Comparison of ENCODE assay signal across 8 cellular contexts in the genomic region with DNA sequence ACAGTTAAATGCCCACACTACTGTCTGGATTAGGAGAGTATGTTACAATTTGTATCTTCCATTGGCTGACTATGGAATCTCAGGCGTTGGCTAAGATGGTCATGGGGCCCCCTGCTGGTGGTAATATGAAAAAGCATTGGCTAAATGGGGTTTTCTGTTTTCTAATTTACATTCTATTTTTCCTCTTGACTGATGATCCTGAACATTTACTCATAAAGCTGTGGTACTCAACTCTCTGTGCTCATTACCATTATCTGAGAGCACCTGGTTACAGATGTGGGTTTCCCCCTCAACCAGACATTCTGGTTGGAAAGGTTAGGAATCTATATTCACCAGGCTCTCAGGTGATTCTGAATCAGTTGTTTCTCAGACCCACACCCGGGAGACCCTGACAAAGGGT.
A peak's percentile ranks its signal among the peaks of the same experiment; 100 is the strongest.
DNase-seq lines count a peak whose midpoint lies in the region; ATAC-seq and TF ChIP-seq lines count a peak whose summit lies in the region.

No MANE protein-coding gene starts in this region.

- no peaks in the 10 kb centered on the region for H3K79me2 ChIP-seq in neural progenitor cell (ENCODE audit: low read depth)

- H3K27ac ChIP-seq in neural progenitor cell: no peak overlapping the region

- no peaks in the 10 kb centered on the region for H3K4me1 Mint-ChIP-seq in neural progenitor cell

- H3K27me3 Mint-ChIP-seq in neural progenitor cell (ENCODE audit: insufficient read depth, low read depth): peaks cover 15% of the 10 kb centered on the region

- H3K4me1 ChIP-seq in neural progenitor cell: no peaks in the 10 kb centered on the region

- no peak overlapping the region for H3K4me2 ChIP-seq in neural progenitor cell

- H3K4me3 ChIP-seq in neural progenitor cell: no peak overlapping the region

- H3K4me3 Mint-ChIP-seq in neural progenitor cell: no peak overlapping the region

- H3K9me3 Mint-ChIP-seq in neural progenitor cell: no peaks in the 10 kb centered on the region

- ATAC-seq in HG02981 (IDR thresholded peaks at IDR 0.05; ENCODE audit: unreplicated experiment): no peak
- no peak for ATAC-seq in HG03571 (IDR thresholded peaks at IDR 0.05; ENCODE audit: unreplicated experiment)

- H3K27me3 ChIP-seq in neural progenitor cell: no peaks in the 10 kb centered on the region

- H2AFZ ChIP-seq in neural progenitor cell (replicated peaks): no peak overlapping the region

- peak; percentile 52 for TF ChIP-seq CTCF in GM13976 (IDR thresholded peaks at IDR 0.05; ENCODE audit: borderline replicate concordance, control extremely low read depth, extremely low read depth, insufficient read depth, missing control alignments)
- peak; percentile 86 for TF ChIP-seq CTCF in neural progenitor cell (IDR thresholded peaks at IDR 0.05)

- no peak overlapping the region for H3K27ac Mint-ChIP-seq in neural progenitor cell

- no peaks in the 10 kb centered on the region for H3K36me3 Mint-ChIP-seq in neural progenitor cell

- peaks cover 3% of the 10 kb centered on the region for H4K20me1 ChIP-seq in neural progenitor cell (ENCODE audit: low read depth)

- H3K36me3 ChIP-seq in neural progenitor cell: no peaks in the 10 kb centered on the region

- peak; percentile 5 for DNase-seq in COLO668 (lab: John Stamatoyannopoulos, UW; ENCODE audit: unreplicated experiment)
- peak; percentile 68 for DNase-seq in GM13976 (ENCODE audit: low spot score)
- DNase-seq in NCI-H82 (lab: John Stamatoyannopoulos, UW): peak; percentile 73
- peak; percentile 48 for DNase-seq in dermis blood vessel endothelial cell
- DNase-seq in neural progenitor cell (ENCODE audit: low spot score): peak; percentile 70
- no peak for DNase-seq in activated gamma-delta T cell (lab: John Stamatoyannopoulos, UW)

- H3K9ac ChIP-seq in neural progenitor cell: no peak overlapping the region

- no peaks in the 10 kb centered on the region for H3F3A ChIP-seq in neural progenitor cell (ENCODE audit: low read depth)

- no peaks in the 10 kb centered on the region for H3K9me3 ChIP-seq in neural progenitor cell (ENCODE audit: low read depth)

- in situ Hi-C loops in GM13976 (cut with MboI; ENCODE audit: low sequenced_read_pairs, unreplicated experiment): no loop called here
